12 cellular contexts compared by ENCODE assay signal in the genomic region with DNA sequence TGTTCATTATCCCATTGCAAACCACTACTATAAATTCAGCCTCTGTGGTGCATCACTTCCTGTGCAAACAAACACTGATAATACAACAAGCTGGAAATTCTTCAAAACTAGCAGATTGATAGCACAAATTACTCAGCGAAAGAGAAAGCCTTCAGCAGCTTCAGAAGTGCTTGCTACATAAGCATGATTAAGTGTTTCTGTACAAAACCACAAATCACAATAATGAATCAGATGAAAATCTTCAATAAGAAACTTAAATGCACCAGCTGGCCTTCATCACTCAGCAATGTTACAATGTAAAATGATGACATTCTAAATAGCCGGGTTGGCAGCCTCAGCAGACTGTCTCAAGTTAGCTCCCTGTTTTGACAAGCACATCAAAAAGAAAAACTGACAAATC.
DNase-seq lines count a peak whose midpoint lies in the region; ATAC-seq and TF ChIP-seq lines count a peak whose summit lies in the region.
"Had no signal": no experiment of that assay in that cellular context is flagged by ENCODE, and none has a peak within 500 bp of the region (broad histone marks: within the 10 kb centered on the region; RNA-seq: fewer than 3 reads in every experiment).

No MANE protein-coding gene starts in this region.

- TF ChIP-seq POLR2A in right lobe of liver (IDR thresholded peaks at IDR 0.05): no peak

- 18% methylated on average over 2 of the region's 2 CpGs for whole genome bisulfite sequencing in right lobe of liver (ENCODE audit: insufficient coverage, low coverage, low lambda C conversion rate, missing lambda C conversion rate)

- intact Hi-C loops in right lobe of liver (cut with DNase I): no loop called here

- no peak for TF ChIP-seq CTCF in right lobe of liver (IDR thresholded peaks at IDR 0.05)

- ATAC-seq in GM21717 (IDR thresholded peaks at IDR 0.05; ENCODE audit: unreplicated experiment): peak; percentile 52
- ATAC-seq in right lobe of liver: no peak
- ATAC-seq in HG02642 (IDR thresholded peaks at IDR 0.05; ENCODE audit: poor library complexity, unreplicated experiment): no peak
- ATAC-seq: T-helper 17 cell had no signal

- peak; percentile 2 for DNase-seq in NCI-H2227 treated with DMSO at 0.1 percent for 48 hours (lab: John Stamatoyannopoulos, UW)
- no peak for DNase-seq in caudate nucleus (lab: John Stamatoyannopoulos, UW)
- peak; percentile 29 for DNase-seq in skeletal muscle cell (ENCODE audit: low read depth)
- no peak for DNase-seq in right lobe of liver
- no peak for DNase-seq in DMS 273 treated with DMSO at 0.1 percent for 48 hours (lab: John Stamatoyannopoulos, UW)
- DNase-seq: activated CD8-positive, alpha-beta memory T cell treated with anti-CD3 and anti-CD28 coated beads, Interleukin-2, amount 50 U/mL, for 4 hours; DMS79; H9; retina; T-helper 17 cell had no signal

- H3K4me3 ChIP-seq in skeletal muscle cell (ENCODE audit: low read depth, low read length): no peak overlapping the region
- H3K4me3 ChIP-seq in right lobe of liver: no peak overlapping the region

- no peaks in the 10 kb centered on the region for H3K27me3 ChIP-seq in right lobe of liver

- H3K4me1 ChIP-seq in right lobe of liver: no peaks in the 10 kb centered on the region

- no peaks in the 10 kb centered on the region for H3K36me3 ChIP-seq in right lobe of liver

- H3K9me3 ChIP-seq in right lobe of liver: no peaks in the 10 kb centered on the region

- peak overlapping the region; percentile 24 for H3K27ac ChIP-seq in caudate nucleus (ENCODE audit: low read depth, low read length)
- no peak overlapping the region for H3K27ac ChIP-seq in right lobe of liver

Comparison
In these comparisons a context has a peak if more than half of its experiments do, and no peak if none do; other contexts are left out.
1. DNase-seq: peak in NCI-H2227 treated with DMSO at 0.1 percent for 48 hours (single experiment) and skeletal muscle cell (single experiment); none in caudate nucleus (0 of 61), right lobe of liver (0 of 3) and DMS 273 treated with DMSO at 0.1 percent for 48 hours (single experiment).